1 cellular context compared by ENCODE assay signal in genomic region chr12:56202838-56203237, GRCh38.
TF ChIP-seq lines count a peak whose summit lies in the region.

No MANE protein-coding gene starts in this region.

TF ChIP-seq in SK-N-SH treated with all-trans-retinoic acid at 6 μM for 48 hours, 23 proteins besides CTCF, POLR2A, EP300 and RAD21 (continued from another document):
- TF ChIP-seq TSHZ2 (CRISPR knock-in tag; IDR thresholded peaks at IDR 0.05): no peak
- no peak for TF ChIP-seq ZNF565 (CRISPR knock-in tag; conservative IDR thresholded peaks at IDR 0.05; ENCODE audit: low read depth)
- TF ChIP-seq ISL1 (CRISPR knock-in tag; IDR thresholded peaks at IDR 0.05): no peak
- TF ChIP-seq ESRRG (CRISPR knock-in tag; IDR thresholded peaks at IDR 0.05): no peak
- TF ChIP-seq CSDC2 (CRISPR knock-in tag; IDR thresholded peaks at IDR 0.05): no peak
- TF ChIP-seq ARNTL (CRISPR knock-in tag; IDR thresholded peaks at IDR 0.05; ENCODE audit: borderline replicate concordance, low read depth): no peak
- TF ChIP-seq ZNF70 (CRISPR knock-in tag; IDR thresholded peaks at IDR 0.05): no peak
- no peak for TF ChIP-seq POU6F1 (CRISPR knock-in tag; IDR thresholded peaks at IDR 0.05; ENCODE audit: borderline replicate concordance, low read depth)
- TF ChIP-seq PATZ1 (CRISPR knock-in tag; IDR thresholded peaks at IDR 0.05; ENCODE audit: borderline replicate concordance): no peak
- TF ChIP-seq ZFP30 (CRISPR knock-in tag; IDR thresholded peaks at IDR 0.05): no peak
- TF ChIP-seq ZC3H10 (CRISPR knock-in tag; IDR thresholded peaks at IDR 0.05): no peak
